13 cellular contexts compared by ENCODE assay signal in genomic region chr6:41189040-41189439, GRCh38. TPM values are rescaled to one million over a fixed set of nuclear protein-coding genes. Genes with fewer than 3 reads are reported as not detected.
"Had no signal": no experiment of that assay in that cellular context is flagged by ENCODE, and none has a peak within 500 bp of the region (broad histone marks: within the 10 kb centered on the region; RNA-seq: fewer than 3 reads in every experiment).

No MANE protein-coding gene starts in this region.

RNA-seq across cellular contexts. Expression of gene TREML2, which starts 11.9 kb away (rescaled TPM):
- total RNA-seq: astrocyte, body of pancreas had no signal
- polyA plus RNA-seq: adrenal gland had no signal

RNA-seq across cellular contexts. Expression of gene TREM2, which starts 26.1 kb away (rescaled TPM):
- total RNA-seq: activated CD4-positive, alpha-beta memory T cell treated with anti-CD3 and anti-CD28 coated beads for 36 hours; activated CD4-positive, alpha-beta T cell treated with anti-CD3 and anti-CD28 coated beads for 36 hours; activated CD8-positive, alpha-beta memory T cell treated with anti-CD3 and anti-CD28 coated beads, Interleukin-2, amount 10 ng/mL, durations not matched to agents 7 days and 5 days; activated CD8-positive, alpha-beta T cell treated with anti-CD3 and anti-CD28 coated beads, Interleukin-2, amount 10 ng/mL, durations not matched to agents 7 days and 5 days; activated T-helper 2 cell treated with anti-CD3 and anti-CD28 coated beads, Interferon-gamma antibody, Interleukin-2, Interleukin-4, amounts not matched to agents 10 μg/mL and 5 μg/mL and 100 μg/mL, durations not matched to agents 14 hours and 24 hours and 36 hours; astrocyte; WTC11 had no signal

RNA-seq across cellular contexts. Expression of gene TREML1, which starts 34.9 kb away (rescaled TPM):
- total RNA-seq: activated CD4-positive, alpha-beta memory T cell treated with anti-CD3 and anti-CD28 coated beads for 36 hours; activated CD4-positive, alpha-beta T cell treated with anti-CD3 and anti-CD28 coated beads for 36 hours; activated CD8-positive, alpha-beta memory T cell treated with anti-CD3 and anti-CD28 coated beads, Interleukin-2, amount 10 ng/mL, durations not matched to agents 7 days and 5 days; activated CD8-positive, alpha-beta T cell treated with anti-CD3 and anti-CD28 coated beads, Interleukin-2, amount 10 ng/mL, durations not matched to agents 7 days and 5 days; activated T-helper 2 cell treated with anti-CD3 and anti-CD28 coated beads, Interferon-gamma antibody, Interleukin-2, Interleukin-4, amounts not matched to agents 10 μg/mL and 5 μg/mL and 100 μg/mL, durations not matched to agents 14 hours and 24 hours and 36 hours; astrocyte; body of pancreas; cardiac septum; cerebellum; WTC11 had no signal
- polyA plus RNA-seq: aorta had no signal

RNA-seq across cellular contexts. Expression of gene TREML4, which starts 39.1 kb away (rescaled TPM):
- total RNA-seq: activated CD4-positive, alpha-beta memory T cell treated with anti-CD3 and anti-CD28 coated beads for 36 hours; activated CD4-positive, alpha-beta T cell treated with anti-CD3 and anti-CD28 coated beads for 36 hours; activated CD8-positive, alpha-beta memory T cell treated with anti-CD3 and anti-CD28 coated beads, Interleukin-2, amount 10 ng/mL, durations not matched to agents 7 days and 5 days; activated CD8-positive, alpha-beta T cell treated with anti-CD3 and anti-CD28 coated beads, Interleukin-2, amount 10 ng/mL, durations not matched to agents 7 days and 5 days; activated T-helper 2 cell treated with anti-CD3 and anti-CD28 coated beads, Interferon-gamma antibody, Interleukin-2, Interleukin-4, amounts not matched to agents 10 μg/mL and 5 μg/mL and 100 μg/mL, durations not matched to agents 14 hours and 24 hours and 36 hours; adrenal gland; astrocyte; body of pancreas; breast epithelium; cardiac septum; cerebellum; WTC11 had no signal
- polyA plus RNA-seq: adrenal gland, aorta had no signal
